ENCODE assay signal across 8 cellular contexts in the genomic region with DNA sequence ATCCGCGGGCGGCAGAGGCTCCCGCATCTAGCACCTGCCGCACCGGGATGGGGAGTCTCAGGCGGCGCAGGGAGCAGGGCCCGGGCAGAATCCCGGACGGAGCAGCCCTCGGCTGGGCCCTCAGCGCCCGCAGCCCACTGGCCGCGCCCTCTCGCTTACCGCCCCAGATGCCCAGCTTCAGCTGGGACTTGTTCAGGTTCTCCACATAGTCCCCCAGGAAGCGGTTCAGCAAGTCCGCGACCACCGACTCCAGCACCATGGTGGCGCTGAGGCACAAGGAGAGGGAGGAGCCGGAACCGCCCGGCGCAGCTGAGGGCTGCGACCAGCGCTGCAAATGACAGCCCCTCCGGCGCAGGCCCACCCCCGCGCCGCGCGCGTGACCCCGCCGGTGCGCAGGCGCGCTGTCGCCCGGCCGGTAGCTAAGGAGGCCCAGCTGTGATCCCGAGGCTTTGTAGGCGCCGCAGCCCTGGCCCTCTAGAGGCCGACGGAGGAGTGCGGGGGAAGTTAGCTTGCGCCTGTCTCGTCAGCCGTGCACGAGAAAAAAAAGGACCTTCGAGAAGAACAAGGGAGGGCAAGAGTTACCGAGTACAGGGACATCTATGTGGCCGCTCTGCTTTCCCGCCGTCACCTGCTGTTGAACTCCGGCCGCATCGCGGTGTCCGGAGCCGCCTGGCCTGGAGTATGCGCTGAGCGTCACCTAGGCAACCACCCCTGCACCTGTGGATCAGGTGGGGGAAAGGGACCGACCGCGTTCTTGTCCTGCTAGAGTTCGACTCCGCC. TPM values are rescaled to one million over a fixed set of nuclear protein-coding genes. Genes with fewer than 3 reads are reported as not detected.
DNase-seq lines count a peak whose midpoint lies in the region; ATAC-seq and TF ChIP-seq lines count a peak whose summit lies in the region.

A gene with protein sequence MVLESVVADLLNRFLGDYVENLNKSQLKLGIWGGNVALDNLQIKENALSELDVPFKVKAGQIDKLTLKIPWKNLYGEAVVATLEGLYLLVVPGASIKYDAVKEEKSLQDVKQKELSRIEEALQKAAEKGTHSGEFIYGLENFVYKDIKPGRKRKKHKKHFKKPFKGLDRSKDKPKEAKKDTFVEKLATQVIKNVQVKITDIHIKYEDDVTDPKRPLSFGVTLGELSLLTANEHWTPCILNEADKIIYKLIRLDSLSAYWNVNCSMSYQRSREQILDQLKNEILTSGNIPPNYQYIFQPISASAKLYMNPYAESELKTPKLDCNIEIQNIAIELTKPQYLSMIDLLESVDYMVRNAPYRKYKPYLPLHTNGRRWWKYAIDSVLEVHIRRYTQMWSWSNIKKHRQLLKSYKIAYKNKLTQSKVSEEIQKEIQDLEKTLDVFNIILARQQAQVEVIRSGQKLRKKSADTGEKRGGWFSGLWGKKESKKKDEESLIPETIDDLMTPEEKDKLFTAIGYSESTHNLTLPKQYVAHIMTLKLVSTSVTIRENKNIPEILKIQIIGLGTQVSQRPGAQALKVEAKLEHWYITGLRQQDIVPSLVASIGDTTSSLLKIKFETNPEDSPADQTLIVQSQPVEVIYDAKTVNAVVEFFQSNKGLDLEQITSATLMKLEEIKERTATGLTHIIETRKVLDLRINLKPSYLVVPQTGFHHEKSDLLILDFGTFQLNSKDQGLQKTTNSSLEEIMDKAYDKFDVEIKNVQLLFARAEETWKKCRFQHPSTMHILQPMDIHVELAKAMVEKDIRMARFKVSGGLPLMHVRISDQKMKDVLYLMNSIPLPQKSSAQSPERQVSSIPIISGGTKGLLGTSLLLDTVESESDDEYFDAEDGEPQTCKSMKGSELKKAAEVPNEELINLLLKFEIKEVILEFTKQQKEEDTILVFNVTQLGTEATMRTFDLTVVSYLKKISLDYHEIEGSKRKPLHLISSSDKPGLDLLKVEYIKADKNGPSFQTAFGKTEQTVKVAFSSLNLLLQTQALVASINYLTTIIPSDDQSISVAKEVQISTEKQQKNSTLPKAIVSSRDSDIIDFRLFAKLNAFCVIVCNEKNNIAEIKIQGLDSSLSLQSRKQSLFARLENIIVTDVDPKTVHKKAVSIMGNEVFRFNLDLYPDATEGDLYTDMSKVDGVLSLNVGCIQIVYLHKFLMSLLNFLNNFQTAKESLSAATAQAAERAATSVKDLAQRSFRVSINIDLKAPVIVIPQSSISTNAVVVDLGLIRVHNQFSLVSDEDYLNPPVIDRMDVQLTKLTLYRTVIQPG (N-terminal part only) (minus strand): TSS at position 332 of the 780 bp plus-strand sequence. CDS start 73 bp downstream, at position 259.

- intact Hi-C loops in left colon (cut with DNase I, micrococcal nuclease): no loop called here

- no peaks in the 10 kb centered on the region for H3K36me3 ChIP-seq in BJ (ENCODE audit: control insufficient read depth, insufficient read depth, low read length)

- peaks cover 2% of the 10 kb centered on the region; the same call in 1 of the 2 replicates for H3K27me3 ChIP-seq in BJ (ENCODE audit: control insufficient read depth, insufficient read depth, low read length)

- DNase-seq in BJ (ENCODE audit: low read depth) (peak; percentile 68), NCI-H524 (lab: John Stamatoyannopoulos, UW) (peak; percentile 90 to 96), left colon (peak; percentile 90 to 91)
- DNase-seq in activated CD4-positive, alpha-beta T cell treated with anti-CD3 and anti-CD28 coated beads for 4 hours: peak; percentile 87
- DNase-seq in stimulated activated CD4-positive, alpha-beta T cell treated with anti-CD3 and anti-CD28 coated beads, Interleukin-1b, Interleukin-23, amount 100 ng/mL, for 48 hours: peak; percentile 90

- TF ChIP-seq POLR2A in GM19193 (IDR thresholded peaks at IDR 0.05; ENCODE audit: extremely low read depth, insufficient read depth, insufficient read length): peak; percentile 91

- CTCF ChIA-PET in BJ (lab: Yijun Ruan, JAX): interaction anchor here (0.6 to 3.6 kb wide), 21 partner anchors 8 to 385 kb away, joined by 3 to 25 read pairs (median 4); no protein-coding TSS in a partner anchor

- peak; percentile 86 for ATAC-seq in HG03439 (IDR thresholded peaks at IDR 0.05; ENCODE audit: unreplicated experiment)
- peak; percentile 94 for ATAC-seq in left colon

- TF ChIP-seq CTCF in BJ (IDR thresholded peaks at IDR 0.05; ENCODE audit: insufficient read depth, low read depth, low read length): peak; percentile 86

- POLR2A ChIA-PET in BJ (lab: Charles Lee): no interaction called here

- H3K4me3 ChIP-seq in BJ (ENCODE audit: low read depth, low read length): peak within 1 kb of the TSS; percentile 88

- peak within 1 kb of the TSS; percentile 77 for H3K27ac ChIP-seq in cingulate gyrus (ENCODE audit: low read depth, low read length)

RNA-seq across cellular contexts. Expression of the gene that starts here (rescaled TPM):
- 6.0 and 13.5 TPM in 2 replicates for polyA plus RNA-seq in BJ (2011; rRNA removed)
- polyA minus RNA-seq in BJ (2011; rRNA and poly(A)+ RNA removed): 30.9 and 38.2 TPM in 2 replicates
- total RNA-seq in left colon: 10 to 100 TPM; 55.2 to 57.2 TPM

Comparison
In these comparisons a context has a peak if more than half of its experiments do, and no peak if none do; other contexts are left out.
1. Peak in every context shown above with its lines: DNase-seq, ATAC-seq, H3K4me3 ChIP-seq and H3K27ac ChIP-seq.